ENCODE assay signal across 22 cellular contexts in genomic region chr12:57536597-57536942, GRCh38.
"Had no signal": no experiment of that assay in that cellular context is flagged by ENCODE, and none has a peak within 500 bp of the region (broad histone marks: within the 10 kb centered on the region; RNA-seq: fewer than 3 reads in every experiment).

No MANE protein-coding gene starts in this region.

- H3K4me1 ChIP-seq: foreskin keratinocyte, pancreas, right lobe of liver had no signal

- H3K9me3 Mint-ChIP-seq: naive B cell; nephron; stimulated activated naive B cell treated with anti-CD40 and anti-IgM and Interleukin-4, amounts not matched to agents 10 μg/mL and 1 μg/mL and 100 μg/mL, for 72 hours; stimulated activated naive CD8-positive, alpha-beta T cell treated with anti-CD3 and anti-CD28 coated beads, Interleukin-15, amount 100 ng/mL, for 72 hours had no signal

- H3K27ac Mint-ChIP-seq: nephron, progenitor cell of endocrine pancreas had no signal

- H3K27me3 ChIP-seq: colonic mucosa, foreskin keratinocyte, pancreas, right lobe of liver had no signal

- H3K4me3 Mint-ChIP-seq: naive B cell; nephron; stimulated activated naive B cell treated with anti-CD40 and anti-IgM and Interleukin-4, amounts not matched to agents 10 μg/mL and 1 μg/mL and 100 μg/mL, for 72 hours; stimulated activated naive CD8-positive, alpha-beta T cell treated with anti-CD3 and anti-CD28 coated beads, Interleukin-15, amount 100 ng/mL, for 72 hours had no signal

- H3K9me3 ChIP-seq: colonic mucosa, pancreas, right lobe of liver, thoracic aorta had no signal

- ATAC-seq: foreskin keratinocyte; left ventricle myocardium superior; right lobe of liver; stimulated activated naive B cell treated with anti-CD40 and anti-IgM and Interleukin-4, amounts not matched to agents 10 μg/mL and 1 μg/mL and 100 μg/mL, for 72 hours; stimulated activated naive CD8-positive, alpha-beta T cell treated with anti-CD3 and anti-CD28 coated beads, Interleukin-15, amount 100 ng/mL, for 72 hours had no signal

- DNase-seq: dermis blood vessel endothelial cell; erythroblast; foreskin keratinocyte; left ventricle myocardium superior; mesenchymal stem cell; midbrain; naive B cell; occipital lobe; pancreas; retina; right lobe of liver; stimulated activated CD4-positive, alpha-beta T cell treated with anti-CD3 and anti-CD28 coated beads, Interleukin-1b, Interleukin-23, amount 100 ng/mL, for 48 hours; stimulated activated CD4-positive, alpha-beta T cell treated with anti-CD3 and anti-CD28 coated beads, Interleukin-4, amount 100 ng/mL, for 24 hours; stimulated activated naive B cell treated with anti-CD40 and anti-IgM and Interleukin-4, amounts not matched to agents 10 μg/mL and 1 μg/mL and 100 μg/mL, for 72 hours; stimulated activated naive CD8-positive, alpha-beta T cell treated with anti-CD3 and anti-CD28 coated beads, Interleukin-15, amount 100 ng/mL, for 72 hours; substantia nigra; trophoblast cell had no signal

- H3K27ac ChIP-seq: colonic mucosa, foreskin keratinocyte, pancreas, right lobe of liver, thoracic aorta had no signal

- H3K4me3 ChIP-seq: colonic mucosa, lung, pancreas, right lobe of liver, thoracic aorta had no signal

- H3K27me3 Mint-ChIP-seq: naive B cell; progenitor cell of endocrine pancreas; stimulated activated naive B cell treated with anti-CD40 and anti-IgM and Interleukin-4, amounts not matched to agents 10 μg/mL and 1 μg/mL and 100 μg/mL, for 72 hours; stimulated activated naive CD8-positive, alpha-beta T cell treated with anti-CD3 and anti-CD28 coated beads, Interleukin-15, amount 100 ng/mL, for 72 hours had no signal
